Comparison of ENCODE assay signal across 8 cellular contexts in the genomic region with DNA sequence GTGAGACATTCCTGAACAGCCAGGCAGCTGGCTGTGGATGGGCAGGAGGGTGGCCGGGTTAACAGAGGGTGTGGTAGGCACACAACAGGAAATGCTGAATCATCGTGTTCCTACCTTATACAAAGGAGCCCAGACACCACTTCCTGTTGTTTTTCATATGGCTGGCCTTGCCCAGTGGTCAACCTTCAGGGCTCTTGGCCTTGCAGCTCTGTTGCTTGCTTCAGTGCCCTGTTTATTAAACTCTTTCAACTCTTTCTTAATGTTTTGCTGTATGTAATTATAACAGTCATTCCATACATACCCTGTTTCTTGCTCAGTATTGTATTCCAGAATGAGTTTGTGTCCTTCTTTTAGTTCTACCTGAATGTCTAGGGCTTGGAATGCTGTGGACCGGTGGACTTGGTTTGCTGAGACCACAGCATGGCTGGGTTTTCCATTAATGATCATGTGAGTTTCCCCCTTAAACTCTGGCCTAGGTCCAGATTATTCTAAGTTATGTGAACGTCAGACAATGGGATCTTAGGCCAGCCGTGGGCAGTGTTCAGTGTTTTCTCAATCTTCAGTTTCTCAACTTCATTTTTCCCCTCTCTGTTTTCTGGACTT. TPM values are rescaled to one million over a fixed set of nuclear protein-coding genes. Genes with fewer than 3 reads are reported as not detected.
DNase-seq lines count a peak whose midpoint lies in the region; ATAC-seq lines count a peak whose summit lies in the region.

No MANE protein-coding gene starts in this region.

- peak; percentile 87 for DNase-seq in Daoy (ENCODE audit: low read depth)
- peak; percentile 61 for DNase-seq in HK-2 (ENCODE audit: unreplicated experiment)
- DNase-seq in T-helper 2 cell: peak in 3 of 5 experiments; percentile 4 to 84 (median 40)
- peak; percentile 92 to 98 for DNase-seq in dermis microvascular lymphatic vessel endothelial cell (ENCODE audit: low read depth in 2 of 2)
- peak; percentile 56 for DNase-seq in myocyte (ENCODE audit: low read depth)
- no peak for DNase-seq in NCI-H446 treated with DMSO at 0.1 percent for 48 hours (lab: John Stamatoyannopoulos, UW)
- DNase-seq in NCI-H1105 (lab: John Stamatoyannopoulos, UW): no peak

- peak; percentile 80 for ATAC-seq in GM21367 (IDR thresholded peaks at IDR 0.05; ENCODE audit: unreplicated experiment)

RNA-seq across cellular contexts. Expression of a gene that starts 11.9 kb away (rescaled TPM):
- total RNA-seq in Daoy (2014; rRNA removed; shearing (Covaris generic)): 0.51 and 0.80 TPM in 2 replicates
- 6.2 and 9.2 TPM in 2 replicates for total RNA-seq in dermis microvascular lymphatic vessel endothelial cell
- total RNA-seq in myocyte: 0.67 and 0.99 TPM in 2 replicates
- 0.42 TPM for polyA plus RNA-seq in myocyte (2012)

Comparison
In these comparisons a context has a peak if more than half of its experiments do, and no peak if none do; other contexts are left out.
1. DNase-seq: peak in Daoy (single experiment), HK-2 (single experiment), T-helper 2 cell (3 of 5), dermis microvascular lymphatic vessel endothelial cell (2 of 2) and myocyte (single experiment); none in NCI-H446 treated with DMSO at 0.1 percent for 48 hours (single experiment) and NCI-H1105 (single experiment).